9 cellular contexts compared by ENCODE assay signal in the genomic region with DNA sequence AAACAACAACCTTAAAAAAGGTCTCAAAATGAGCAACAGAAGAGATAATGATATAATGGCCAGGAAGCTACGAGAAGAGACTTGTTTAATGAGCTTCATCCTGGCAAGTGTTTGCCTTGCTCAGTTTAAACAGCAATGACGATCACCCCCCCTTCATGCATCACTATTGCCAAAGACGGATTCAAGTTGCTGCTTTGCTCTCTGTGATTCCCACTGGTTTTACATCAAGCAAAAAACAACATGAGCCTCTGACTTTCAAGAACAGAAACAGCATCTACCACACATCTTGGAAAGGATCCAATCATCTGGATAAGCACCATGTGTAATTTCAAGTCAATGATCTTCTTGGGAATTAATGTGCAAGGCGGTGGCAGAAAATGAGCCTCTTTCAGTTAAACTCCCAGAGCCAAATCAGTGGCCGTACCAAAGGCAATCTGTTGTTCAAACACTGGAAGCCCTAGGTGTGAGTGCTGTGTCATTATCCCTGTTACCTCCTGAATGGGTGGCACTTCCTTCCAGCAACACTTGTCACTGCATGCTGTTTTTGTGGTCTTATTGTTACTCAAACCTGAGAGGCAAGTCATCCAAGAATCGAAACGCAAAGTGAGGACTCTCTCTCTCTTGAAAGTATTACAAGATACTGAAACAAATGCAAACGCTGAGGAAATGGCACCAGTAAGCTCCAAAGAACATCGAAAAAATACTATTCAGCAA.
DNase-seq lines count a peak whose midpoint lies in the region; ATAC-seq lines count a peak whose summit lies in the region.
"Had no signal": no experiment of that assay in that cellular context is flagged by ENCODE, and none has a peak within 500 bp of the region (broad histone marks: within the 10 kb centered on the region; RNA-seq: fewer than 3 reads in every experiment).

No MANE protein-coding gene starts in this region.

- no peak overlapping the region for H3K27ac ChIP-seq in GM23248

- ATAC-seq in activated T-cell treated with anti-CD3 and anti-CD28 coated beads, Interleukin-2, amount 50 U/mL, for 72 hours (replicated peaks in 1 of 2) = peak; percentile 99

- H3K4me2 ChIP-seq in GM23248 (ENCODE audit: unreplicated experiment) = no peak overlapping the region

- intact Hi-C loops in posterior vena cava (cut with DNase I) = no loop called here

- 0 out of 2 replicates have a peak, but pooled peaks cover 7% of the 10 kb centered on the region for H3F3A ChIP-seq in GM23248 (ENCODE audit: insufficient read depth)

- H3K9ac ChIP-seq in GM23248 = no peak overlapping the region

- H3K27me3 ChIP-seq in GM23248 (replicated peaks; ENCODE audit: insufficient read depth) = no peaks in the 10 kb centered on the region

- WGBS in GM23248 (ENCODE audit: low coverage in 1 of 2, low lambda C conversion rate in 2 of 2, missing lambda C conversion rate in 2 of 2), 2 experiments = 80 to 81% methylated on average over 9 of the region's 9 CpGs

- no peaks in the 10 kb centered on the region for H3K9me3 Mint-ChIP-seq in activated T-cell treated with anti-CD3 and anti-CD28 coated beads, Interleukin-2, amount 50 U/mL, for 72 hours
- H3K9me3 Mint-ChIP-seq: neural crest cell had no signal

- in situ Hi-C loops in GM23248 (cut with MboI) = loop anchor here (10.0 kb wide), 1 partner anchor 218 kb away; no protein-coding TSS in a partner anchor

- H3K36me3 Mint-ChIP-seq in activated T-cell treated with anti-CD3 and anti-CD28 coated beads, Interleukin-2, amount 50 U/mL, for 72 hours (ENCODE audit: insufficient read depth in 2 of 2) = no peaks in the 10 kb centered on the region

- peaks cover 50% of the 10 kb centered on the region for H3K4me1 Mint-ChIP-seq in activated T-cell treated with anti-CD3 and anti-CD28 coated beads, Interleukin-2, amount 50 U/mL, for 72 hours (ENCODE audit: low read depth)

- H3K27ac Mint-ChIP-seq in activated T-cell treated with anti-CD3 and anti-CD28 coated beads, Interleukin-2, amount 50 U/mL, for 72 hours = no peak overlapping the region

- no peak overlapping the region for H3K4me3 ChIP-seq in GM23248

- H3K36me3 ChIP-seq in GM23248 (ENCODE audit: low read depth) = no peaks in the 10 kb centered on the region

- H3K9me3 ChIP-seq in GM23248 (ENCODE audit: low read depth) = no peaks in the 10 kb centered on the region

- H3K4me3 Mint-ChIP-seq in activated T-cell treated with anti-CD3 and anti-CD28 coated beads, Interleukin-2, amount 50 U/mL, for 72 hours = peak overlapping the region; percentile 3 to 76
- H3K4me3 Mint-ChIP-seq: neural crest cell had no signal

- peaks cover 38% of the 10 kb centered on the region for H3K79me2 ChIP-seq in GM23248 (ENCODE audit: insufficient read depth)

- peak; percentile 23 to 50 (median 26) for DNase-seq in stimulated activated CD4-positive, alpha-beta T cell treated with anti-CD3 and anti-CD28 coated beads, Interleukin-12 subunit alpha, Interleukin-12 subunit beta, amount 100 ng/mL, for 48 hours (ENCODE audit: low read depth in 2 of 3, low spot score in 1 of 3)
- no peak for DNase-seq in stimulated activated CD4-positive, alpha-beta T cell treated with anti-CD3 and anti-CD28 coated beads, Interleukin-4, amount 100 ng/mL, for 1 hour
- peak; percentile 99 for DNase-seq in NCI-H1105 treated with DMSO at 0.1 percent for 48 hours (lab: John Stamatoyannopoulos, UW)
- DNase-seq in activated T-cell treated with anti-CD3 and anti-CD28 coated beads, Interleukin-2, amount 50 U/mL, for 72 hours = peak; percentile 60 to 61
- DNase-seq in pons (ENCODE audit: low spot score) = peak; percentile 41
- DNase-seq in activated gamma-delta T cell treated with Interleukin-2 at 50 U/mL for 16 hours = no peak
- no peak for DNase-seq in GM23248
- no peak for DNase-seq in posterior vena cava (ENCODE audit: low spot score)

- no peaks in the 10 kb centered on the region; the same call in 1 of the 2 replicates for H3K9me2 ChIP-seq in GM23248 (ENCODE audit: insufficient read depth)

- peaks cover 19% of the 10 kb centered on the region for H3K4me1 ChIP-seq in GM23248 (ENCODE audit: insufficient read depth)

- H2AFZ ChIP-seq in GM23248 = no peak overlapping the region

- H4K20me1 ChIP-seq in GM23248 (ENCODE audit: insufficient read depth) = no peaks in the 10 kb centered on the region

- H3K27me3 Mint-ChIP-seq in activated T-cell treated with anti-CD3 and anti-CD28 coated beads, Interleukin-2, amount 50 U/mL, for 72 hours (ENCODE audit: low read depth) = no peaks in the 10 kb centered on the region

Comparison
In these comparisons a context has a peak if more than half of its experiments do, and no peak if none do; other contexts are left out.
1. DNase-seq: peak in stimulated activated CD4-positive, alpha-beta T cell treated with anti-CD3 and anti-CD28 coated beads, Interleukin-12 subunit alpha, Interleukin-12 subunit beta, amount 100 ng/mL, for 48 hours (3 of 3), NCI-H1105 treated with DMSO at 0.1 percent for 48 hours (single experiment), activated T-cell treated with anti-CD3 and anti-CD28 coated beads, Interleukin-2, amount 50 U/mL, for 72 hours (2 of 2) and pons (single experiment); none in stimulated activated CD4-positive, alpha-beta T cell treated with anti-CD3 and anti-CD28 coated beads, Interleukin-4, amount 100 ng/mL, for 1 hour (single experiment), activated gamma-delta T cell treated with Interleukin-2 at 50 U/mL for 16 hours (single experiment), GM23248 (single experiment) and posterior vena cava (single experiment).